Comparison of ENCODE assay signal across 8 cellular contexts in the genomic region with DNA sequence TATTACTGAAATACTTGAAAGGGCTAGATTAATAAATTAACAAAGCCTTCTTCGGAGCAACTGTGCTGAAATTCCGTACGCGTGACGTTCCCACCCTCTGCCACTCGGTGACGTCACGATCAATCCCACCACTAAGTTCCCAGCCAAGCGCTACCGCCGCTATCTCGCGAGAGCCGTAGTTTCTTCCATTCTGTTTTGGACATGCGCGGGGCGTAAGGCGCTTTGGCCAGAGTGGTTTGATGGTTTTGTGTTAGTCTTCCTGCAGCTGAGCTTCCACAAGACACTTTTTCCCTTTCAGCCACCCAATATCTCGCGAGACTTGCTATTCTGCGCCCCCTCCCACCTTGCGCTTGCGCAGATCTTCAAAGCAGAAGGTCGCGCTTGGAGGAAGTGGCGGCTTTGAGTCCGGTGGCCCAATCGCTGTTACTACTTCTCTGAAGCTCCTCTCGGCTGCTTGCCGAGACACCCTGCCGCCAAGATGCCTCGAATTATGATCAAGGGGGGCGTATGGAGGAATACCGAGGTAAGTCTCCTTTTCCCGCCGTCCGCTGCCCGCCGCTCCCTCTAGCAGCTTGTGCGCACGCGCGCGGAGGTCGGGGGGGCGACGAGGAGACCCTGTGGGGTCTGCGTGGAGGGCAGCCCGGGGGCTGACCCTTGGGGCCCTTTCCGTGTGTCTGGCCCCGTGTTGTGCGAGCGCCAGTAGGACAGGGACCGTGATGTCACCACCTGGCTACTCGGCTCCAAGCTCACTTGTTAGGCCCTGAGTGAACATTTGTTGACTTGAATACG. TPM values are rescaled to one million over a fixed set of nuclear protein-coding genes. Genes with fewer than 3 reads are reported as not detected.
DNase-seq lines count a peak whose midpoint lies in the region; ATAC-seq and TF ChIP-seq lines count a peak whose summit lies in the region.

Gene CDC5L (plus strand): TSS at position 361 of the 789 bp plus-strand sequence. CDS start 118 bp downstream, at position 479.

- H3K27ac ChIP-seq in ACC112 (ENCODE audit: low read depth, low read length) (peak within 1 kb of the TSS; percentile 90), WERI-Rb-1 (peak within 1 kb of the TSS; percentile 99), mammary epithelial cell (ENCODE audit: insufficient read depth, low read depth, low read length) (peak within 1 kb of the TSS; percentile 89), iPS-20b (ENCODE audit: low read length) (peak within 1 kb of the TSS; percentile 73), skin epidermis (peak within 1 kb of the TSS; percentile 80 to 98 (median 94))

- H3K4me1 ChIP-seq in ACC112 (ENCODE audit: control insufficient read depth, insufficient read depth, low read length, unreplicated experiment): peaks cover 22% of the 10 kb centered on the region
- H3K4me1 ChIP-seq in mammary epithelial cell (ENCODE audit: insufficient read depth, low read length): peaks cover 15% of the 10 kb centered on the region
- H3K4me1 ChIP-seq in iPS-20b (ENCODE audit: insufficient read depth, low read length): peaks cover 11% of the 10 kb centered on the region; the same call in 1 of the 2 replicates

- under 1% methylated on average over 32 of the region's 56 CpGs for WGBS in mammary epithelial cell (ENCODE audit: low coverage, missing lambda C conversion rate)

- dilution Hi-C loops in mammary epithelial cell (cut with HindIII; ENCODE audit: low sequenced_read_pairs): no loop called here

- in situ Hi-C loops in mammary epithelial cell (cut with MboI; ENCODE audit: low sequenced_read_pairs in 2 of 2): no loop called here

- no peaks in the 10 kb centered on the region for H3K9me3 ChIP-seq in WERI-Rb-1 (ENCODE audit: severe bottlenecking)
- H3K9me3 ChIP-seq in mammary epithelial cell (replicated peaks; ENCODE audit: insufficient read depth, low read length): no peaks in the 10 kb centered on the region
- H3K9me3 ChIP-seq in iPS-20b (ENCODE audit: insufficient read depth, low read depth, low read length): no peaks in the 10 kb centered on the region

- no TSS peak for BruUV-seq in mammary epithelial cell (replicated peaks; lab: Mats Ljungman, UMichigan)

- intact Hi-C loops in mammary epithelial cell (cut with micrococcal nuclease): loop anchor here (2.0 kb wide), 1 partner anchor 119 kb away; no protein-coding TSS in a partner anchor

- H3K9ac ChIP-seq in mammary epithelial cell (ENCODE audit: insufficient read depth, low read length) (peak within 1 kb of the TSS; percentile 97), iPS-20b (ENCODE audit: low read depth, low read length) (peak within 1 kb of the TSS; percentile 94)

- peak; percentile 77 for ATAC-seq in GM18870 (IDR thresholded peaks at IDR 0.05; ENCODE audit: unreplicated experiment)
- ATAC-seq in HG03135 (IDR thresholded peaks at IDR 0.05; ENCODE audit: unreplicated experiment): peak; percentile 92

- H3K27me3 ChIP-seq in ACC112 (ENCODE audit: insufficient read depth, low read length) (no peaks in the 10 kb centered on the region), WERI-Rb-1 (ENCODE audit: insufficient read depth, low read depth, severe bottlenecking) (no peaks in the 10 kb centered on the region), mammary epithelial cell (ENCODE audit: insufficient read depth, low read length) (no peaks in the 10 kb centered on the region), iPS-20b (ENCODE audit: insufficient read depth, low read length) (no peaks in the 10 kb centered on the region)

- peaks cover 14% of the 10 kb centered on the region for H3K36me3 ChIP-seq in ACC112 (ENCODE audit: insufficient read depth, low read length)
- H3K36me3 ChIP-seq in WERI-Rb-1: peaks cover 39% of the 10 kb centered on the region
- peaks cover 10% of the 10 kb centered on the region for H3K36me3 ChIP-seq in mammary epithelial cell (ENCODE audit: insufficient read depth, low read length)
- H3K36me3 ChIP-seq in iPS-20b (ENCODE audit: insufficient read depth, low read depth, low read length): peaks cover 22% of the 10 kb centered on the region

- H2AFZ ChIP-seq in ACC112 (ENCODE audit: low read length, unreplicated experiment) (peak within 1 kb of the TSS; percentile 79), mammary epithelial cell (ENCODE audit: low read depth, low read length) (peak within 1 kb of the TSS; percentile 96)

- DNase-seq in NCI-H2227 (lab: John Stamatoyannopoulos, UW; ENCODE audit: unreplicated experiment) (peak; percentile 97), WERI-Rb-1 (peak; percentile 100), mammary epithelial cell (peak; percentile 97)

- H3K4me3 ChIP-seq in ACC112 (ENCODE audit: low read depth, low read length) (peak within 1 kb of the TSS; percentile 99), WERI-Rb-1 (ENCODE audit: low read depth, low read length) (peak within 1 kb of the TSS; percentile 91), mammary epithelial cell (replicated peaks in 1 of 3; ENCODE audit: insufficient read depth in 1 of 3, low read depth in 2 of 3, low read length in 3 of 3) (peak within 1 kb of the TSS; percentile 83 to 96 (median 87)), iPS-20b (ENCODE audit: low read length) (peak within 1 kb of the TSS; percentile 90), skin epidermis (peak within 1 kb of the TSS; percentile 62 to 95 (median 78))

- TF ChIP-seq CTCF in WERI-Rb-1 (IDR thresholded peaks at IDR 0.05; ENCODE audit: low read depth, low read length) (no peak), mammary epithelial cell (conservative IDR thresholded peaks at IDR 0.05 in 1 of 2, IDR thresholded peaks at IDR 0.05 in 1 of 2; ENCODE audit: extremely low read depth in 1 of 2, insufficient read depth in 1 of 2, low read depth in 1 of 2, low read length in 2 of 2) (no peak)

- H3K79me2 ChIP-seq in ACC112 (ENCODE audit: control insufficient read depth, insufficient read depth, low read length, unreplicated experiment): peaks cover 40% of the 10 kb centered on the region
- peaks cover 43% of the 10 kb centered on the region for H3K79me2 ChIP-seq in mammary epithelial cell (ENCODE audit: insufficient read depth, low read length)

- no peaks in the 10 kb centered on the region for H4K20me1 ChIP-seq in mammary epithelial cell (ENCODE audit: insufficient read depth, low read length)

- peak within 1 kb of the TSS; percentile 87 for H3K4me2 ChIP-seq in mammary epithelial cell (ENCODE audit: insufficient read depth, low read depth, low read length)

- CTCF ChIA-PET in mammary epithelial cell (lab: Charles Lee; ENCODE audit: low non-redundant PET): interaction anchor here (0.6 to 0.8 kb wide), 2 partner anchors 88 to 119 kb away, joined by 3 to 29 read pairs; no protein-coding TSS in a partner anchor

RNA-seq across cellular contexts. Expression of gene CDC5L, which starts in this region (rescaled TPM):
- total RNA-seq in mammary epithelial cell: 10 to 100 TPM; 13.2 to 19.5 TPM
- 10.2 TPM for polyA plus RNA-seq in mammary epithelial cell
- 4.4 TPM for polyA minus RNA-seq in mammary epithelial cell

Comparison
In these comparisons a context has a peak if more than half of its experiments do, and no peak if none do; other contexts are left out.
1. Peak in every context shown above with its lines: DNase-seq, ATAC-seq, H3K4me3 ChIP-seq and H3K27ac ChIP-seq.